In genomic region chr1:12296623-12297022, GRCh38 we compare ENCODE assay signal across 8 cellular contexts.
DNase-seq lines count a peak whose midpoint lies in the region; ATAC-seq, FAIRE-seq and TF ChIP-seq lines count a peak whose summit lies in the region.

No MANE protein-coding gene starts in this region.

- 40% methylated on average over 1 of the region's 1 CpG for WGBS in mesenchymal stem cell

- no peak for TF ChIP-seq CTCF in BE2C (IDR thresholded peaks at IDR 0.05; ENCODE audit: low read depth, low read length)

- FAIRE-seq in GM12891 (lab: Jason Lieb, UNC) (peak; percentile 79), frontal cortex (lab: Jason Lieb, UNC) (no peak)

- peaks cover 45% of the 10 kb centered on the region for H3K36me3 Mint-ChIP-seq in activated CD8-positive, alpha-beta T cell treated with anti-CD3 and anti-CD28 coated beads, Interleukin-2, amount 10 ng/mL, durations not matched to agents 7 days and 5 days (ENCODE audit: low read depth)

- peak overlapping the region; percentile 24 for H3K4me3 Mint-ChIP-seq in activated CD8-positive, alpha-beta T cell treated with anti-CD3 and anti-CD28 coated beads, Interleukin-2, amount 10 ng/mL, durations not matched to agents 7 days and 5 days

- no peak overlapping the region for H2BK15ac ChIP-seq in mesenchymal stem cell (ENCODE audit: low read depth, poor library complexity, severe bottlenecking)

- H3K4me1 ChIP-seq in mesenchymal stem cell (ENCODE audit: control insufficient read depth, insufficient read depth, low read depth, low read length) (no peaks in the 10 kb centered on the region), BE2C (no peaks in the 10 kb centered on the region)

- no peak overlapping the region for H3K18ac ChIP-seq in mesenchymal stem cell (ENCODE audit: low read depth in 1 of 2, low read length in 2 of 2)

- no peak overlapping the region for H3K23ac ChIP-seq in mesenchymal stem cell (ENCODE audit: low read length in 2 of 2)

- H2BK5ac ChIP-seq in mesenchymal stem cell (ENCODE audit: low read depth, low read length, poor library complexity, severe bottlenecking) = no peak overlapping the region

- H3K9me3 ChIP-seq in mesenchymal stem cell (ENCODE audit: control insufficient read depth, low read length) (no peaks in the 10 kb centered on the region), BE2C (no peaks in the 10 kb centered on the region)

- DNase-seq in GM12891 (ENCODE audit: insufficient read length, low spot score) (peak; percentile 13), mesenchymal stem cell (peak; percentile 56), BE2C (no peak), frontal cortex (ENCODE audit: low spot score in 2 of 2) (no peak)
- DNase-seq in activated CD8-positive, alpha-beta T cell treated with anti-CD3 and anti-CD28 coated beads, Interleukin-2, amount 10 ng/mL, durations not matched to agents 7 days and 5 days = no peak
- no peak for DNase-seq in stimulated activated CD4-positive, alpha-beta T cell treated with anti-CD3 and anti-CD28 coated beads, Interleukin-1b, Interleukin-23, amount 100 ng/mL, for 48 hours

- no peak overlapping the region for H4K8ac ChIP-seq in mesenchymal stem cell (ENCODE audit: low read length)

- H3K27ac ChIP-seq in mesenchymal stem cell (ENCODE audit: low read length, poor library complexity, severe bottlenecking) = no peak overlapping the region

- no peak overlapping the region for H2BK12ac ChIP-seq in mesenchymal stem cell (ENCODE audit: low read length in 2 of 2)

- no peaks in the 10 kb centered on the region for H3K9me3 Mint-ChIP-seq in activated CD8-positive, alpha-beta T cell treated with anti-CD3 and anti-CD28 coated beads, Interleukin-2, amount 10 ng/mL, durations not matched to agents 7 days and 5 days (ENCODE audit: insufficient read depth)

- H3K4me2 ChIP-seq in mesenchymal stem cell (ENCODE audit: low read length, poor library complexity, severe bottlenecking) = no peak overlapping the region

- CTCF ChIA-PET in activated CD8-positive, alpha-beta T cell treated with anti-CD3 and anti-CD28 coated beads, Interleukin-2, amount 10 ng/mL, durations not matched to agents 7 days and 5 days (lab: Charles Lee) = interaction anchor here (1.1 to 2.8 kb wide), 8 partner anchors 13 to 363 kb away, joined by 3 to 10 read pairs (median 6); no protein-coding TSS in a partner anchor

- peaks cover 25% of the 10 kb centered on the region for H3K4me1 Mint-ChIP-seq in activated CD8-positive, alpha-beta T cell treated with anti-CD3 and anti-CD28 coated beads, Interleukin-2, amount 10 ng/mL, durations not matched to agents 7 days and 5 days (ENCODE audit: low read depth)

- H3K14ac ChIP-seq in mesenchymal stem cell (ENCODE audit: low read length in 2 of 2) = no peak overlapping the region

- no peak overlapping the region for H2BK120ac ChIP-seq in mesenchymal stem cell (ENCODE audit: low read depth, low read length)

- POLR2A ChIA-PET in activated CD8-positive, alpha-beta T cell treated with anti-CD3 and anti-CD28 coated beads, Interleukin-2, amount 10 ng/mL, durations not matched to agents 7 days and 5 days (lab: Charles Lee) = interaction anchor here (1.0 kb wide), 1 partner anchor 156 kb away, joined by 4 read pairs; no protein-coding TSS in a partner anchor

- H4K91ac ChIP-seq in mesenchymal stem cell (ENCODE audit: low read length) = no peak overlapping the region

- no peak overlapping the region for H2AK5ac ChIP-seq in mesenchymal stem cell (ENCODE audit: low read length, severe bottlenecking)

- peak overlapping the region; percentile 65 for H3K27ac Mint-ChIP-seq in activated CD8-positive, alpha-beta T cell treated with anti-CD3 and anti-CD28 coated beads, Interleukin-2, amount 10 ng/mL, durations not matched to agents 7 days and 5 days

- no peak overlapping the region for H3K4ac ChIP-seq in mesenchymal stem cell (ENCODE audit: low read depth in 1 of 2, low read length in 2 of 2)

- peak overlapping the region; percentile 86 for H3K9ac ChIP-seq in mesenchymal stem cell (ENCODE audit: low read length)

- no peak overlapping the region for H2AFZ ChIP-seq in mesenchymal stem cell (ENCODE audit: low read depth, low read length)

- H3K79me1 ChIP-seq in mesenchymal stem cell (replicated peaks; ENCODE audit: low read length, poor library complexity, severe bottlenecking) = peaks cover 6% of the 10 kb centered on the region

- peak; percentile 52 for ATAC-seq in HG02885 (IDR thresholded peaks at IDR 0.05; ENCODE audit: poor library complexity, unreplicated experiment)
- ATAC-seq in activated CD8-positive, alpha-beta T cell treated with anti-CD3 and anti-CD28 coated beads, Interleukin-2, amount 10 ng/mL, durations not matched to agents 7 days and 5 days = peak; percentile 61
- ATAC-seq in GM18858 (IDR thresholded peaks at IDR 0.05; ENCODE audit: unreplicated experiment) = no peak

- no peaks in the 10 kb centered on the region for H3K27me3 Mint-ChIP-seq in activated CD8-positive, alpha-beta T cell treated with anti-CD3 and anti-CD28 coated beads, Interleukin-2, amount 10 ng/mL, durations not matched to agents 7 days and 5 days (ENCODE audit: low read depth)

- H3K36me3 ChIP-seq in mesenchymal stem cell (ENCODE audit: control insufficient read depth in 1 of 2, insufficient read depth in 2 of 2, low read depth in 1 of 2, low read length in 2 of 2) (peaks cover 21 to 73% of the 10 kb centered on the region in 2 experiments), BE2C (no peaks in the 10 kb centered on the region)

- TF ChIP-seq POLR2A in GM12891 (IDR thresholded peaks at IDR 0.05; ENCODE audit: low read depth, low read length) = no peak

- H3K4me3 ChIP-seq in mesenchymal stem cell (ENCODE audit: insufficient read depth in 1 of 2, low read depth in 1 of 2, low read length in 2 of 2) (peak overlapping the region in 1 of 2 experiments; percentile 5), BE2C (ENCODE audit: low read depth, low read length) (no peak overlapping the region)

- H3K27me3 ChIP-seq in mesenchymal stem cell (ENCODE audit: control insufficient read depth in 1 of 2, insufficient read depth in 1 of 2, low read length in 2 of 2) = no peaks in the 10 kb centered on the region
- H3K27me3 ChIP-seq in BE2C = no peaks in the 10 kb centered on the region

TF ChIP-seq in GM12891, 5 proteins besides CTCF, POLR2A, EP300 and RAD21:
- TF ChIP-seq POLR2AphosphoS5 (IDR thresholded peaks at IDR 0.05; ENCODE audit: low read depth, low read length) (no peak), PAX5 (IDR thresholded peaks at IDR 0.05; ENCODE audit: insufficient read depth, low read length, severe bottlenecking) (no peak), SPI1 (IDR thresholded peaks at IDR 0.05; ENCODE audit: low read depth, low read length) (no peak), TAF1 (IDR thresholded peaks at IDR 0.05; ENCODE audit: low read depth, low read length) (no peak), POU2F2 (IDR thresholded peaks at IDR 0.05; ENCODE audit: low read depth, low read length) (no peak)
TF ChIP-seq in GM12891: peak in this region for 0.

Comparison
In these comparisons a context has a peak if more than half of its experiments do, and no peak if none do; other contexts are left out.
1. DNase-seq: peak in GM12891 (single experiment) and mesenchymal stem cell (single experiment); none in activated CD8-positive, alpha-beta T cell treated with anti-CD3 and anti-CD28 coated beads, Interleukin-2, amount 10 ng/mL, durations not matched to agents 7 days and 5 days (single experiment), BE2C (single experiment), stimulated activated CD4-positive, alpha-beta T cell treated with anti-CD3 and anti-CD28 coated beads, Interleukin-1b, Interleukin-23, amount 100 ng/mL, for 48 hours (single experiment) and frontal cortex (0 of 2).